In genomic region chr12:64278421-64278820, GRCh38 we compare ENCODE assay signal across 28 cellular contexts.
"Had no signal": no experiment of that assay in that cellular context is flagged by ENCODE, and none has a peak within 500 bp of the region (broad histone marks: within the 10 kb centered on the region; RNA-seq: fewer than 3 reads in every experiment).

No MANE protein-coding gene starts in this region.

- H3K27ac ChIP-seq: neural progenitor cell, ovary, parathyroid adenoma, psoas muscle, skin epidermis, spleen, suprapubic skin, testis, tibial artery, transverse colon, upper lobe of right lung, uterus had no signal

- ATAC-seq: natural killer cell; psoas muscle; right cardiac atrium; sciatic nerve; stimulated activated memory B cell treated with anti-CD40 and anti-IgM and Interleukin-4, amounts not matched to agents 10 μg/mL and 1 μg/mL and 100 μg/mL, for 72 hours; stimulated activated naive CD8-positive, alpha-beta T cell treated with anti-CD3 and anti-CD28 coated beads, Interleukin-15, amount 100 ng/mL, for 72 hours; stimulated activated naive CD8-positive, alpha-beta T cell treated with anti-CD3 and anti-CD28 coated beads, Interleukin-15, Interleukin-2, amounts not matched to agents 100 U/mL and 50 U/mL, for 24 hours; upper lobe of right lung had no signal

- H2AFZ ChIP-seq: neural progenitor cell, parathyroid adenoma had no signal

- H3K9me3 ChIP-seq: ovary, psoas muscle, spleen, suprapubic skin, testis, tibial artery, transverse colon, upper lobe of right lung, uterus had no signal

- H3K4me1 ChIP-seq: neural progenitor cell, parathyroid adenoma, psoas muscle, spleen, suprapubic skin, testis, tibial artery, transverse colon, upper lobe of right lung, uterus had no signal

- H3K36me3 ChIP-seq: neural progenitor cell, ovary, spleen, suprapubic skin, tibial artery, transverse colon, upper lobe of right lung, uterus had no signal

- H3K27me3 ChIP-seq: neural progenitor cell, ovary, spleen, suprapubic skin, testis, tibial artery, transverse colon, upper lobe of right lung, uterus had no signal

- H3K4me3 ChIP-seq: neural progenitor cell, ovary, psoas muscle, skin epidermis, smooth muscle cell, spleen, suprapubic skin, testis, tibial artery, transverse colon, upper lobe of right lung, uterus had no signal

- H3K79me2 ChIP-seq: parathyroid adenoma had no signal

- DNase-seq: natural killer cell; occipital lobe; ovary; posterior cingulate gyrus; psoas muscle; right cardiac atrium; spleen; stimulated activated CD4-positive, alpha-beta T cell treated with anti-CD3 and anti-CD28 coated beads, Interleukin-12 subunit alpha, Interleukin-12 subunit beta, amount 100 ng/mL, for 4 hours; stimulated activated CD4-positive, alpha-beta T cell treated with anti-CD3 and anti-CD28 coated beads, Interleukin-1b, Interleukin-23, amount 100 ng/mL, for 48 hours; stimulated activated CD4-positive, alpha-beta T cell treated with anti-CD3 and anti-CD28 coated beads, Interleukin-4, amount 100 ng/mL, for 1 hour; stimulated activated CD4-positive, alpha-beta T cell treated with anti-CD3 and anti-CD28 coated beads, Interleukin-4, amount 100 ng/mL, for 4 hours; stimulated activated CD8-positive, alpha-beta memory T cell treated with anti-CD3 and anti-CD28 coated beads, Interleukin-4, amount 100 ng/mL, for 48 hours; stimulated activated naive CD4-positive, alpha-beta T cell; stimulated activated naive CD8-positive, alpha-beta T cell treated with anti-CD3 and anti-CD28 coated beads, Interleukin-15, amount 100 ng/mL, for 72 hours; stimulated activated naive CD8-positive, alpha-beta T cell treated with anti-CD3 and anti-CD28 coated beads, Interleukin-15, Interleukin-2, amounts not matched to agents 100 U/mL and 50 U/mL, for 24 hours; substantia nigra; testis; tibial artery; transverse colon; upper lobe of right lung; uterus had no signal

- H3K4me2 ChIP-seq: neural progenitor cell, smooth muscle cell had no signal

- H3K9ac ChIP-seq: neural progenitor cell, parathyroid adenoma had no signal
